8 cellular contexts compared by ENCODE assay signal in genomic region chr6:64527899-64528298, GRCh38.
"Had no signal": no experiment of that assay in that cellular context is flagged by ENCODE, and none has a peak within 500 bp of the region (broad histone marks: within the 10 kb centered on the region; RNA-seq: fewer than 3 reads in every experiment).

No MANE protein-coding gene starts in this region.

- DNase-seq: GM23248, GOT3, H7, HFFc6, KG1 had no signal

- ATAC-seq: HCT116 had no signal

- H3K9me3 ChIP-seq: HAP-1 had no signal

- H3K4me1 ChIP-seq: HAP-1 had no signal

- H3K36me3 ChIP-seq: HAP-1 had no signal

- H3K27ac ChIP-seq: GM23248, HL-60 had no signal

- H3K4me3 ChIP-seq: GM23248, HAP-1 had no signal

- H2AFZ ChIP-seq: GM23248 had no signal

- H3K9ac ChIP-seq: GM23248 had no signal
